29 cellular contexts compared by ENCODE assay signal in the genomic region with DNA sequence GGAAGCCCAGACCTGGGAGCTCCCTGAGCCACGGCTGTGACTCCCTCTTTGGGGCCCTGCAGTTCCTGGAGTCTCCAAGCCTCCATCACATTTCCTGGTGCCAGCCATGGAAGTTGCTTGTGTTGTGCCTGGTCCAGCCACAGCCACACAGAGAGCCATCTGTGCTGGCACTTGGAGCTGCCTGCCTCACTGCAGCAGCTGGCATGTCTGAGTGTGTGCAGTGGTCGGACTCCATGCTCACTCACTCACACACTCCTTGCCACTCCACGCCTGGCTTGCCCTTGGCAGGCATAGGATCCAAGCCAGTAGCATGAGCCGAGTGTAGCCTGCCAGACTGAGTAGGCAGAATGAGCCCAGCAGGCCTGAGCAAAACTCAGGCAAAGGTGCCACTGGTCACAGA.
"Had no signal": no experiment of that assay in that cellular context is flagged by ENCODE, and none has a peak within 500 bp of the region (broad histone marks: within the 10 kb centered on the region; RNA-seq: fewer than 3 reads in every experiment).

No MANE protein-coding gene starts in this region.

- H3K36me3 ChIP-seq: adrenal gland, ascending aorta, cardiac muscle cell, heart left ventricle, lower lobe of right lung, right lobe of liver, tibial artery had no signal

- H3K4me3 ChIP-seq: adrenal gland, ascending aorta, cardiac muscle cell, coronary artery, heart left ventricle, lower lobe of right lung, right lobe of liver, skin epidermis, tibial artery had no signal

- H3K9me3 ChIP-seq: adrenal gland, ascending aorta, lower lobe of right lung, right lobe of liver had no signal

- DNase-seq: activated CD4-positive, alpha-beta T cell treated with anti-CD3 and anti-CD28 coated beads for 4 hours; activated CD4-positive, alpha-beta T cell treated with anti-CD3 and anti-CD28 coated beads, Interleukin-2, amount 50 U/mL, for 4 hours; activated effector memory CD4-positive, alpha-beta T cell treated with anti-CD3 and anti-CD28 coated beads, Interleukin-2, amount 50 U/mL, for 16 hours; activated naive CD4-positive, alpha-beta T cell treated with anti-CD3 and anti-CD28 coated beads for 36 hours; activated naive CD8-positive, alpha-beta T cell treated with anti-CD3 and anti-CD28 coated beads for 36 hours; activated T-cell treated with anti-CD3 and anti-CD28 coated beads for 4 hours; endodermal cell; foreskin fibroblast; immature natural killer cell; kidney; lower lobe of right lung; mesenchymal stem cell; right lobe of liver; stimulated activated CD4-positive, alpha-beta T cell treated with anti-CD3 and anti-CD28 coated beads, Interleukin-1b, Interleukin-23, amount 100 ng/mL, for 48 hours; stimulated activated CD4-positive, alpha-beta T cell treated with anti-CD3 and anti-CD28 coated beads, Interleukin-4, amount 100 ng/mL, for 4 hours; stimulated activated CD8-positive, alpha-beta memory T cell treated with anti-CD3 and anti-CD28 coated beads, Interleukin-4, amount 100 ng/mL, for 48 hours; stimulated activated naive CD8-positive, alpha-beta T cell treated with anti-CD3 and anti-CD28 coated beads, Interleukin-15, amount 100 ng/mL, for 72 hours; T-helper 9 cell; tibial artery had no signal

- H3K4me1 ChIP-seq: ascending aorta, heart left ventricle, lower lobe of right lung, right lobe of liver, tibial artery had no signal

- ATAC-seq: esophagus mucosa; naive thymus-derived CD8-positive, alpha-beta T cell; stimulated activated memory B cell treated with anti-CD40 and anti-IgM and Interleukin-4, amounts not matched to agents 10 μg/mL and 1 μg/mL and 100 μg/mL, for 72 hours; stimulated activated naive CD8-positive, alpha-beta T cell treated with anti-CD3 and anti-CD28 coated beads, Interleukin-15, amount 100 ng/mL, for 72 hours had no signal

- H3K27ac ChIP-seq: adrenal gland, ascending aorta, cardiac muscle cell, coronary artery, heart left ventricle, lower lobe of right lung, right lobe of liver, skin epidermis, tibial artery, VCaP had no signal

- H3K27me3 ChIP-seq: adrenal gland, ascending aorta, cardiac muscle cell, heart left ventricle, right lobe of liver, tibial artery had no signal
